ENCODE assay signal across 10 cellular contexts in genomic region chr3:58161435-58162398, GRCh38. TPM values are rescaled to one million over a fixed set of nuclear protein-coding genes. Genes with fewer than 3 reads are reported as not detected.
DNase-seq lines count a peak whose midpoint lies in the region; ATAC-seq and TF ChIP-seq lines count a peak whose summit lies in the region.
"Had no signal": no experiment of that assay in that cellular context is flagged by ENCODE, and none has a peak within 500 bp of the region (broad histone marks: within the 10 kb centered on the region; RNA-seq: fewer than 3 reads in every experiment).

No MANE protein-coding gene starts in this region.

- WGBS in psoas muscle, 3 donors, result 73 to 79% (median 77%) methylated on average over 11 of the region's 11 CpGs

- H3K4me3 ChIP-seq in fibroblast of lung (replicated peaks in 1 of 4; ENCODE audit: control extremely low read depth in 1 of 4, insufficient read depth in 1 of 4, low read depth in 3 of 4, low read length in 4 of 4) (no peak overlapping the region), psoas muscle (no peak overlapping the region)
- H3K4me3 ChIP-seq: heart right ventricle had no signal

- no peaks in the 10 kb centered on the region for H4K20me1 ChIP-seq in fibroblast of lung (ENCODE audit: control insufficient read depth, extremely low read depth, insufficient read depth, low read length)

- no peak overlapping the region for H3K9ac ChIP-seq in fibroblast of lung (ENCODE audit: insufficient read depth, low read length)

- POLR2A ChIA-PET in RWPE1 (lab: Yijun Ruan, JAX; ENCODE audit: low non-redundant PET), result no interaction called here

- H3K4me2 ChIP-seq in fibroblast of lung (ENCODE audit: extremely low read depth, insufficient read depth, low read length), result peak overlapping the region; percentile 7

- ATAC-seq in psoas muscle (peak; percentile 25 to 58 (median 42)), HG02870 (IDR thresholded peaks at IDR 0.05; ENCODE audit: unreplicated experiment) (no peak), GM21367 (IDR thresholded peaks at IDR 0.05; ENCODE audit: unreplicated experiment) (no peak)

- H3K9me3 ChIP-seq in fibroblast of lung (ENCODE audit: control insufficient read depth, insufficient read depth, low read depth, low read length), result no peaks in the 10 kb centered on the region
- no peaks in the 10 kb centered on the region for H3K9me3 ChIP-seq in psoas muscle

- no peak overlapping the region for H2AFZ ChIP-seq in fibroblast of lung (ENCODE audit: low read length)

- intact Hi-C loops in psoas muscle (cut with DNase I), result loop anchor here in 1 of 2 donors (5.0 kb wide), 1 partner anchor 154 kb away; the partner anchor contains the start of gene FLNB

- H3K27me3 ChIP-seq in fibroblast of lung (ENCODE audit: control insufficient read depth, insufficient read depth, low read length), result no peaks in the 10 kb centered on the region
- H3K27me3 ChIP-seq in psoas muscle (ENCODE audit: insufficient read depth in 3 of 3, low read length in 2 of 3), result no peaks in the 10 kb centered on the region
- H3K27me3 ChIP-seq: heart right ventricle had no signal

- peaks cover 9% of the 10 kb centered on the region for H3K36me3 ChIP-seq in fibroblast of lung (ENCODE audit: control insufficient read depth, insufficient read depth, low read length)
- H3K36me3 ChIP-seq in psoas muscle (ENCODE audit: insufficient read depth in 1 of 2, low read depth in 1 of 2), result peaks cover 0 to 4% of the 10 kb centered on the region in 2 donors

- H3K27ac ChIP-seq in RWPE1, result peak overlapping the region; percentile 76
- H3K27ac ChIP-seq in fibroblast of lung (ENCODE audit: insufficient read depth, low read length), result peak overlapping the region; percentile 80
- no peak overlapping the region for H3K27ac ChIP-seq in psoas muscle

- H3K4me1 ChIP-seq in fibroblast of lung (ENCODE audit: control insufficient read depth, extremely low read depth, insufficient read depth, low read length) (peaks cover 26% of the 10 kb centered on the region), psoas muscle (no peaks in the 10 kb centered on the region)

- H3K79me2 ChIP-seq in fibroblast of lung (ENCODE audit: control insufficient read depth, insufficient read depth, low read length), result no peaks in the 10 kb centered on the region

- CTCF ChIA-PET in RWPE1 (lab: Yijun Ruan, JAX), result interaction anchor here (1.0 kb wide), 1 partner anchor 16 kb away, joined by 3 read pairs; no protein-coding TSS in a partner anchor

- TF ChIP-seq CTCF in RWPE1 (conservative IDR thresholded peaks at IDR 0.05; ENCODE audit: low read depth) (no peak), fibroblast of lung (conservative IDR thresholded peaks at IDR 0.05 in 1 of 2, IDR thresholded peaks at IDR 0.05 in 1 of 2; ENCODE audit: low read depth in 1 of 2, low read length in 2 of 2) (no peak), psoas muscle (IDR thresholded peaks at IDR 0.05) (no peak)

- peak; percentile 97 for DNase-seq in ELR (ENCODE audit: low read depth)
- DNase-seq in RWPE1 (ENCODE audit: low spot score), result peak; percentile 82
- peak; percentile 96 for DNase-seq in fibroblast of lung (ENCODE audit: low read depth in 2 of 2)
- peak in 1 of 2 donors; percentile 70 for DNase-seq in psoas muscle
- no peak for DNase-seq in NCI-H146 treated with DMSO at 0.1 percent for 48 hours (lab: John Stamatoyannopoulos, UW; ENCODE audit: unreplicated experiment)
- DNase-seq in hippocampal formation (lab: John Stamatoyannopoulos, UW), result no peak
- DNase-seq: SIG-M5 had no signal

RNA-seq across cellular contexts. Expression of gene DNASE1L3, which starts 49.1 kb away (rescaled TPM):
- total RNA-seq in fibroblast of lung (not detected in 2 replicates), psoas muscle (1 to 10 TPM in 2 of 4 donors, under 1 TPM in 2; 0.57 to 1.4 (median 1.1) TPM)
- polyA plus RNA-seq in fibroblast of lung (not detected in 2 replicates), psoas muscle (under 1 TPM; 0.18 to 0.73 (median 0.32) TPM)
- not detected in 2 replicates for polyA plus RNA-seq in fibroblast of lung (2012)
- polyA minus RNA-seq in fibroblast of lung (ENCODE audit: low replicate concordance), result not detected in 2 replicates

Comparison
In these comparisons a context has a peak if more than half of its experiments do, and no peak if none do; other contexts are left out.
1. DNase-seq: peak in ELR (single experiment), RWPE1 (single experiment) and fibroblast of lung (2 of 2); none in NCI-H146 treated with DMSO at 0.1 percent for 48 hours (single experiment) and hippocampal formation (0 of 2).
2. ATAC-seq: peak in psoas muscle (4 of 4); none in HG02870 (single experiment) and GM21367 (single experiment).